ENCODE assay signal across 19 cellular contexts in the genomic region with DNA sequence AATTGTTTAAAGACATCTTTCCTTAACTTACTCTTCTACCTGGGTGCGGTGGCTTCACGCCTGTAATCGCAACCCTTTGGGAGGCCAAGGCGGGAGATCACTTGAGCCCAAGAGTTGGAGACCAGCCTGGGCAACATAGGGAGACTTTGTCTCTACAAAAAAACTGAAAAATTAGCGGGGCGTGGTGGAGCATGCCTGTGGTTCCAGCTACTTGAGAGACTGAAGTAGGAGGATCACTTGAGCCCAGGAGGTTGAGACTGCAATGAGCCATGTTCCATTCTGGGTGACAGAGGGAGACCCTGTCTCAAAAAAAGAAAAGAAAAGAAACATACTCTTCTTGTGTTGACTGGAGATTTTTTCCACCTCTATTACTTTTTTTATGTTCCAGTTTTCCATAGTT.
DNase-seq lines count a peak whose midpoint lies in the region; ATAC-seq, FAIRE-seq and TF ChIP-seq lines count a peak whose summit lies in the region.
"Had no signal": no experiment of that assay in that cellular context is flagged by ENCODE, and none has a peak within 500 bp of the region (broad histone marks: within the 10 kb centered on the region; RNA-seq: fewer than 3 reads in every experiment).

No MANE protein-coding gene starts in this region.

- H4K20me1 ChIP-seq in GM23338 (replicated peaks; ENCODE audit: insufficient read depth) = no peaks in the 10 kb centered on the region
- H4K20me1 ChIP-seq in keratinocyte (ENCODE audit: control insufficient read depth, extremely low read depth, insufficient read depth, low read length) = no peaks in the 10 kb centered on the region
- H4K20me1 ChIP-seq in neural progenitor cell (ENCODE audit: low read depth) = no peaks in the 10 kb centered on the region

- H3K27me3 ChIP-seq in GM23338 (ENCODE audit: insufficient read depth) (no peaks in the 10 kb centered on the region), RWPE2 (ENCODE audit: insufficient read depth, poor library complexity, severe bottlenecking) (no peaks in the 10 kb centered on the region), keratinocyte (ENCODE audit: control insufficient read depth, extremely low read depth, insufficient read depth, low read length) (no peaks in the 10 kb centered on the region), neural progenitor cell (no peaks in the 10 kb centered on the region), body of pancreas (no peaks in the 10 kb centered on the region), suprapubic skin (no peaks in the 10 kb centered on the region)

- FAIRE-seq in keratinocyte (lab: Jason Lieb, UNC) = no peak
- FAIRE-seq: G401.6, GM12891 had no signal

- no peak for TF ChIP-seq CTCF in GM23338 (conservative IDR thresholded peaks at IDR 0.05; ENCODE audit: low read depth in 2 of 2)
- TF ChIP-seq CTCF in RWPE2 (IDR thresholded peaks at IDR 0.05; ENCODE audit: poor library complexity, severe bottlenecking) = no peak
- no peak for TF ChIP-seq CTCF in keratinocyte (optimal IDR thresholded peaks at IDR 0.05 in 1 of 3, IDR thresholded peaks at IDR 0.05 in 1 of 3, conservative IDR thresholded peaks at IDR 0.05 in 1 of 3; ENCODE audit: extremely low read depth in 1 of 3, insufficient read depth in 2 of 3, low read length in 3 of 3)
- TF ChIP-seq CTCF in neural progenitor cell (IDR thresholded peaks at IDR 0.05) = no peak
- no peak for TF ChIP-seq CTCF in body of pancreas (IDR thresholded peaks at IDR 0.05)
- TF ChIP-seq CTCF in suprapubic skin (IDR thresholded peaks at IDR 0.05) = no peak

- H3K4me1 ChIP-seq in GM23338 (ENCODE audit: insufficient read depth) (peaks cover 17% of the 10 kb centered on the region), RWPE2 (ENCODE audit: insufficient read depth, poor library complexity, severe bottlenecking) (peaks cover 36% of the 10 kb centered on the region), keratinocyte (ENCODE audit: control insufficient read depth, extremely low read depth, insufficient read depth, low read length) (peaks cover 32% of the 10 kb centered on the region), neural progenitor cell (peaks cover 18% of the 10 kb centered on the region), body of pancreas (peaks cover 37% of the 10 kb centered on the region), suprapubic skin (peaks cover 11% of the 10 kb centered on the region)

- H3K4me3 ChIP-seq in GM23338 = no peak overlapping the region
- no peak overlapping the region for H3K4me3 ChIP-seq in RWPE2 (ENCODE audit: severe bottlenecking)
- H3K4me3 ChIP-seq in keratinocyte (ENCODE audit: control insufficient read depth in 2 of 3, extremely low read depth in 1 of 3, insufficient read depth in 2 of 3, low read depth in 1 of 3, low read length in 3 of 3) = no peak overlapping the region
- H3K4me3 ChIP-seq in neural progenitor cell = no peak overlapping the region
- no peak overlapping the region for H3K4me3 ChIP-seq in body of pancreas
- no peak overlapping the region for H3K4me3 ChIP-seq in suprapubic skin

- no peak for TF ChIP-seq EP300 in suprapubic skin (IDR thresholded peaks at IDR 0.05)

- WGBS in body of pancreas, 2 donors = 82 to 88% methylated on average over 6 of the region's 6 CpGs
- over 99% methylated on average over 6 of the region's 6 CpGs for WGBS in suprapubic skin

- H3K4me2 ChIP-seq in GM23338 (no peak overlapping the region), keratinocyte (ENCODE audit: control insufficient read depth, extremely low read depth, insufficient read depth, low read depth, low read length) (no peak overlapping the region), neural progenitor cell (no peak overlapping the region)

- peaks cover 2% of the 10 kb centered on the region for H3K27me3 Mint-ChIP-seq in GM23338 (ENCODE audit: insufficient read depth, low read depth, poor library complexity)
- H3K27me3 Mint-ChIP-seq in neural progenitor cell (ENCODE audit: insufficient read depth, low read depth) = peaks cover 2% of the 10 kb centered on the region
- H3K27me3 Mint-ChIP-seq in activated T-helper 1 cell treated with anti-CD3 and anti-CD28 coated beads, Interleukin-12 subunit alpha, Interleukin-12 subunit beta, Interleukin-2, Interleukin-4 antibody, amounts not matched to agents 30 ng/mL and 10 ng/mL and 1 ng/mL, durations not matched to agents 14 hours and 24 hours and 36 hours (ENCODE audit: insufficient read depth) = no peaks in the 10 kb centered on the region
- H3K27me3 Mint-ChIP-seq: CD4-positive, CD25-positive, alpha-beta regulatory T cell had no signal

- no peak for TF ChIP-seq POLR2A in body of pancreas (IDR thresholded peaks at IDR 0.05)
- no peak for TF ChIP-seq POLR2A in suprapubic skin (IDR thresholded peaks at IDR 0.05)

- no peaks in the 10 kb centered on the region for H3K79me2 ChIP-seq in GM23338 (replicated peaks; ENCODE audit: insufficient read depth)
- H3K79me2 ChIP-seq in keratinocyte (ENCODE audit: control insufficient read depth, insufficient read depth, low read length) = no peaks in the 10 kb centered on the region
- no peaks in the 10 kb centered on the region for H3K79me2 ChIP-seq in neural progenitor cell (ENCODE audit: low read depth)

- H3K4me3 Mint-ChIP-seq in GM23338 = no peak overlapping the region
- H3K4me3 Mint-ChIP-seq in neural progenitor cell = no peak overlapping the region
- no peak overlapping the region for H3K4me3 Mint-ChIP-seq in activated T-helper 1 cell treated with anti-CD3 and anti-CD28 coated beads, Interleukin-12 subunit alpha, Interleukin-12 subunit beta, Interleukin-2, Interleukin-4 antibody, amounts not matched to agents 30 ng/mL and 10 ng/mL and 1 ng/mL, durations not matched to agents 14 hours and 24 hours and 36 hours
- H3K4me3 Mint-ChIP-seq: CD4-positive, CD25-positive, alpha-beta regulatory T cell had no signal

- no peak for DNase-seq in GM23338 (ENCODE audit: low spot score)
- DNase-seq in RWPE2 (ENCODE audit: low spot score) = no peak
- no peak for DNase-seq in keratinocyte (ENCODE audit: low read depth, low spot score)
- DNase-seq in neural progenitor cell (ENCODE audit: low spot score) = no peak
- DNase-seq in body of pancreas = no peak
- DNase-seq in suprapubic skin (ENCODE audit: low spot score in 2 of 2) = no peak
- no peak for DNase-seq in stimulated activated naive CD4-positive, alpha-beta T cell treated with Interleukin-2 at 50 U/mL for 16 hours (lab: John Stamatoyannopoulos, UW)
- DNase-seq in activated T-helper 1 cell treated with anti-CD3 and anti-CD28 coated beads, Interleukin-12 subunit alpha, Interleukin-12 subunit beta, Interleukin-2, Interleukin-4 antibody, amounts not matched to agents 30 ng/mL and 10 ng/mL and 1 ng/mL, durations not matched to agents 14 hours and 24 hours and 36 hours (ENCODE audit: low spot score) = no peak
- DNase-seq: AML-193; CD4-positive, CD25-positive, alpha-beta regulatory T cell; DMS79 treated with DMSO at 0.1 percent for 48 hours; KG1; NCI-H1048; NCI-H1694 treated with DMSO at 0.1 percent for 48 hours; NCI-H446 treated with DMSO at 0.1 percent for 48 hours; NCI-H82; SIG-M5 had no signal

- H3K9me3 ChIP-seq in RWPE2 (ENCODE audit: severe bottlenecking) (no peaks in the 10 kb centered on the region), keratinocyte (ENCODE audit: control insufficient read depth, low read depth, low read length) (no peaks in the 10 kb centered on the region), neural progenitor cell (ENCODE audit: low read depth) (no peaks in the 10 kb centered on the region), body of pancreas (no peaks in the 10 kb centered on the region), suprapubic skin (no peaks in the 10 kb centered on the region)

- no peak overlapping the region for H3K27ac ChIP-seq in GM23338 (ENCODE audit: low read depth)
- H3K27ac ChIP-seq in RWPE2 (ENCODE audit: poor library complexity, severe bottlenecking) = peak overlapping the region; percentile 90
- peak overlapping the region; percentile 76 for H3K27ac ChIP-seq in keratinocyte (ENCODE audit: control insufficient read depth, insufficient read depth, low read length)
- no peak overlapping the region for H3K27ac ChIP-seq in neural progenitor cell
- no peak overlapping the region for H3K27ac ChIP-seq in body of pancreas
- no peak overlapping the region for H3K27ac ChIP-seq in suprapubic skin

- no peaks in the 10 kb centered on the region for H3K9me1 ChIP-seq in keratinocyte (ENCODE audit: control insufficient read depth, extremely low read depth, insufficient read depth, low read length)

- H3K4me1 Mint-ChIP-seq in GM23338 (peaks cover 29% of the 10 kb centered on the region), neural progenitor cell (peaks cover 9% of the 10 kb centered on the region)
- no peaks in the 10 kb centered on the region for H3K4me1 Mint-ChIP-seq in activated T-helper 1 cell treated with anti-CD3 and anti-CD28 coated beads, Interleukin-12 subunit alpha, Interleukin-12 subunit beta, Interleukin-2, Interleukin-4 antibody, amounts not matched to agents 30 ng/mL and 10 ng/mL and 1 ng/mL, durations not matched to agents 14 hours and 24 hours and 36 hours (ENCODE audit: low read depth)

- H3F3A ChIP-seq in GM23338 (replicated peaks; ENCODE audit: low read depth) = no peaks in the 10 kb centered on the region
- no peaks in the 10 kb centered on the region for H3F3A ChIP-seq in neural progenitor cell (ENCODE audit: low read depth)

- dilution Hi-C loops in keratinocyte (cut with MboI; ENCODE audit: extremely low pct_ligation_motif_present, low sequenced_read_pairs) = no loop called here

- H3K27ac Mint-ChIP-seq in GM23338 (peak overlapping the region; percentile 91), neural progenitor cell (peak overlapping the region; percentile 59)
- H3K27ac Mint-ChIP-seq in activated T-helper 1 cell treated with anti-CD3 and anti-CD28 coated beads, Interleukin-12 subunit alpha, Interleukin-12 subunit beta, Interleukin-2, Interleukin-4 antibody, amounts not matched to agents 30 ng/mL and 10 ng/mL and 1 ng/mL, durations not matched to agents 14 hours and 24 hours and 36 hours = no peak overlapping the region
- H3K27ac Mint-ChIP-seq: CD4-positive, CD25-positive, alpha-beta regulatory T cell had no signal

- H3K36me3 ChIP-seq in GM23338 (ENCODE audit: insufficient read depth) = no peaks in the 10 kb centered on the region
- H3K36me3 ChIP-seq in RWPE2 (ENCODE audit: low read depth) = no peaks in the 10 kb centered on the region
- H3K36me3 ChIP-seq in keratinocyte (ENCODE audit: control insufficient read depth in 2 of 2, extremely low read depth in 1 of 2, insufficient read depth in 2 of 2, low read length in 2 of 2) = no peaks in the 10 kb centered on the region
- no peaks in the 10 kb centered on the region for H3K36me3 ChIP-seq in neural progenitor cell
- no peaks in the 10 kb centered on the region for H3K36me3 ChIP-seq in body of pancreas (replicated peaks in 1 of 2; ENCODE audit: insufficient read depth in 1 of 2, low read depth in 2 of 2)
- H3K36me3 ChIP-seq in suprapubic skin = no peaks in the 10 kb centered on the region

- intact Hi-C loops in body of pancreas (cut with DNase I) = no loop called here
- intact Hi-C loops in activated T-helper 1 cell treated with anti-CD3 and anti-CD28 coated beads, Interleukin-12 subunit alpha, Interleukin-12 subunit beta, Interleukin-2, Interleukin-4 antibody, amounts not matched to agents 30 ng/mL and 10 ng/mL and 1 ng/mL, durations not matched to agents 14 hours and 24 hours and 36 hours (cut with micrococcal nuclease) = no loop called here

- peaks cover 6% of the 10 kb centered on the region; the same call in 2 of the 3 replicates for H3K36me3 Mint-ChIP-seq in GM23338 (ENCODE audit: low read depth)
- peaks cover 10% of the 10 kb centered on the region for H3K36me3 Mint-ChIP-seq in neural progenitor cell
- H3K36me3 Mint-ChIP-seq in activated T-helper 1 cell treated with anti-CD3 and anti-CD28 coated beads, Interleukin-12 subunit alpha, Interleukin-12 subunit beta, Interleukin-2, Interleukin-4 antibody, amounts not matched to agents 30 ng/mL and 10 ng/mL and 1 ng/mL, durations not matched to agents 14 hours and 24 hours and 36 hours (ENCODE audit: low read depth) = peaks cover 2% of the 10 kb centered on the region

- H3K9me3 Mint-ChIP-seq in GM23338 (no peaks in the 10 kb centered on the region), neural progenitor cell (no peaks in the 10 kb centered on the region)
- H3K9me3 Mint-ChIP-seq in activated T-helper 1 cell treated with anti-CD3 and anti-CD28 coated beads, Interleukin-12 subunit alpha, Interleukin-12 subunit beta, Interleukin-2, Interleukin-4 antibody, amounts not matched to agents 30 ng/mL and 10 ng/mL and 1 ng/mL, durations not matched to agents 14 hours and 24 hours and 36 hours = no peaks in the 10 kb centered on the region

- ATAC-seq in GM23338 = no peak
- no peak for ATAC-seq in RWPE2 (ENCODE audit: low read depth)
- ATAC-seq in body of pancreas = no peak

- H3K9ac ChIP-seq in keratinocyte (ENCODE audit: control insufficient read depth, extremely low read depth, insufficient read depth, low read length) (no peak overlapping the region), neural progenitor cell (no peak overlapping the region)

- H2AFZ ChIP-seq in GM23338 (no peak overlapping the region), keratinocyte (ENCODE audit: control insufficient read depth, low read length) (no peak overlapping the region), neural progenitor cell (replicated peaks) (no peak overlapping the region)

- no peaks in the 10 kb centered on the region; the same call in 1 of the 2 replicates for H3K9me2 ChIP-seq in GM23338 (ENCODE audit: insufficient read depth)

Comparison
In these comparisons a context has a peak if more than half of its experiments do, and no peak if none do; other contexts are left out.
1. H3K27ac ChIP-seq: peak in RWPE2 (single experiment) and keratinocyte (single experiment); none in GM23338 (single experiment), neural progenitor cell (single experiment), body of pancreas (0 of 4) and suprapubic skin (single experiment).